ENCODE assay signal across 1 cellular context in genomic region chr16:67942200-67942509, GRCh38.
TF ChIP-seq lines count a peak whose summit lies in the region.

No MANE protein-coding gene starts in this region.

TF ChIP-seq in HepG2, 621 proteins besides CTCF, POLR2A, EP300 and RAD21 (continued from another document and continues in another):
- TF ChIP-seq ZBTB4 (CRISPR knock-in tag; IDR thresholded peaks at IDR 0.05; ENCODE audit: borderline replicate concordance) = no peak
- TF ChIP-seq E2F5 (CRISPR knock-in tag; conservative IDR thresholded peaks at IDR 0.05) = no peak
- peak; percentile 27 for TF ChIP-seq SRSF1 (optimal IDR thresholded peaks at IDR 0.05; ENCODE audit: low read depth, low read length)
- no peak for TF ChIP-seq CBX2 (IDR thresholded peaks at IDR 0.05; ENCODE audit: low read depth, low read length)
- no peak for TF ChIP-seq CBX2 (CRISPR knock-in tag; IDR thresholded peaks at IDR 0.05; ENCODE audit: low read depth)
- no peak for TF ChIP-seq ZBTB2 (CRISPR knock-in tag; IDR thresholded peaks at IDR 0.05; ENCODE audit: low read depth)
- TF ChIP-seq ZNF574 (CRISPR knock-in tag; IDR thresholded peaks at IDR 0.05) = peak; percentile 35
- no peak for TF ChIP-seq PBX3 (CRISPR knock-in tag; IDR thresholded peaks at IDR 0.05; ENCODE audit: borderline replicate concordance)
- TF ChIP-seq ZNF724P (CRISPR knock-in tag; IDR thresholded peaks at IDR 0.05; ENCODE audit: borderline replicate concordance) = 0 out of 2 replicates have a peak, but pooled peaks have one; percentile 82
- TF ChIP-seq TAF15 (IDR thresholded peaks at IDR 0.05; ENCODE audit: low read depth, low read length, poor library complexity, severe bottlenecking) = no peak
- no peak for TF ChIP-seq SSRP1 (CRISPR knock-in tag; IDR thresholded peaks at IDR 0.05)
- TF ChIP-seq NCOR1 (IDR thresholded peaks at IDR 0.05; ENCODE audit: borderline replicate concordance, low read length) = no peak
- 0 out of 2 replicates have a peak, but pooled peaks have one; percentile 3 for TF ChIP-seq HHEX (CRISPR knock-in tag; IDR thresholded peaks at IDR 0.05)
- no peak for TF ChIP-seq FLYWCH1 (CRISPR knock-in tag; IDR thresholded peaks at IDR 0.05)
- TF ChIP-seq ZNF331 (CRISPR knock-in tag; IDR thresholded peaks at IDR 0.05) = no peak
- TF ChIP-seq ZSCAN5A (CRISPR knock-in tag; IDR thresholded peaks at IDR 0.05; ENCODE audit: borderline replicate concordance) = no peak
- no peak for TF ChIP-seq ZNF773 (CRISPR knock-in tag; IDR thresholded peaks at IDR 0.05; ENCODE audit: borderline replicate concordance)
- TF ChIP-seq ZNF543 (CRISPR knock-in tag; IDR thresholded peaks at IDR 0.05) = no peak
- TF ChIP-seq DR1 (CRISPR knock-in tag; IDR thresholded peaks at IDR 0.05) = no peak
- no peak for TF ChIP-seq ZNF432 (CRISPR knock-in tag; IDR thresholded peaks at IDR 0.05; ENCODE audit: borderline replicate concordance)
- TF ChIP-seq ETV6 (CRISPR knock-in tag; conservative IDR thresholded peaks at IDR 0.05) = no peak
- TF ChIP-seq TFE3 (CRISPR knock-in tag; IDR thresholded peaks at IDR 0.05) = no peak
- TF ChIP-seq NPAS2 (CRISPR knock-in tag; IDR thresholded peaks at IDR 0.05; ENCODE audit: borderline replicate concordance) = no peak
- no peak for TF ChIP-seq NCOA5 (CRISPR knock-in tag; IDR thresholded peaks at IDR 0.05)
- TF ChIP-seq KAT2B (IDR thresholded peaks at IDR 0.05; ENCODE audit: borderline replicate concordance, low read depth, low read length) = no peak
- no peak for TF ChIP-seq ZNF605 (CRISPR knock-in tag; IDR thresholded peaks at IDR 0.05)
- no peak for TF ChIP-seq ZNF337 (CRISPR knock-in tag; IDR thresholded peaks at IDR 0.05; ENCODE audit: borderline replicate concordance, low read depth)
- TF ChIP-seq HMGXB4 (CRISPR knock-in tag; IDR thresholded peaks at IDR 0.05; ENCODE audit: borderline replicate concordance in 1 of 2, low read depth in 1 of 2) = peak in 1 of 2 experiments; percentile 62; a peak in 2 of 4 replicates
- TF ChIP-seq ZFP37 (CRISPR knock-in tag; IDR thresholded peaks at IDR 0.05; ENCODE audit: borderline replicate concordance) = no peak
- TF ChIP-seq MAFK (conservative IDR thresholded peaks at IDR 0.05 in 1 of 2, IDR thresholded peaks at IDR 0.05 in 1 of 2; ENCODE audit: low read length in 2 of 2) = no peak
- no peak for TF ChIP-seq ZNF382 (CRISPR knock-in tag; IDR thresholded peaks at IDR 0.05; ENCODE audit: borderline replicate concordance)
- TF ChIP-seq ZSCAN21 (CRISPR knock-in tag; IDR thresholded peaks at IDR 0.05; ENCODE audit: borderline replicate concordance) = no peak
- 0 out of 2 replicates have a peak, but pooled peaks have one; percentile 13 for TF ChIP-seq ZNF280B (CRISPR knock-in tag; IDR thresholded peaks at IDR 0.05; ENCODE audit: borderline replicate concordance)
- TF ChIP-seq KDM1A (CRISPR knock-in tag; IDR thresholded peaks at IDR 0.05) = no peak
- TF ChIP-seq HNF1B (CRISPR knock-in tag; IDR thresholded peaks at IDR 0.05) = no peak
- TF ChIP-seq PHF8 (CRISPR knock-in tag; IDR thresholded peaks at IDR 0.05) = no peak
- TF ChIP-seq ERF (CRISPR knock-in tag; IDR thresholded peaks at IDR 0.05) = no peak
- TF ChIP-seq HDAC1 (CRISPR knock-in tag; IDR thresholded peaks at IDR 0.05) = no peak
- TF ChIP-seq PAWR (CRISPR knock-in tag; IDR thresholded peaks at IDR 0.05; ENCODE audit: borderline replicate concordance) = no peak
- peak; percentile 48; the same call in 1 of the 2 replicates for TF ChIP-seq ZFY (CRISPR knock-in tag; IDR thresholded peaks at IDR 0.05)
- TF ChIP-seq EHMT2 (IDR thresholded peaks at IDR 0.05; ENCODE audit: borderline replicate concordance, low read depth, low read length) = no peak
- TF ChIP-seq KMT2A (CRISPR knock-in tag; IDR thresholded peaks at IDR 0.05) = no peak
- TF ChIP-seq ZNF768 (CRISPR knock-in tag; IDR thresholded peaks at IDR 0.05) = no peak; the same call in 1 of the 2 replicates
- 0 out of 2 replicates have a peak, but pooled peaks have one; percentile 20 for TF ChIP-seq CHCHD3 (CRISPR knock-in tag; IDR thresholded peaks at IDR 0.05)
